Comparison of ENCODE assay signal across 8 cellular contexts in the genomic region with DNA sequence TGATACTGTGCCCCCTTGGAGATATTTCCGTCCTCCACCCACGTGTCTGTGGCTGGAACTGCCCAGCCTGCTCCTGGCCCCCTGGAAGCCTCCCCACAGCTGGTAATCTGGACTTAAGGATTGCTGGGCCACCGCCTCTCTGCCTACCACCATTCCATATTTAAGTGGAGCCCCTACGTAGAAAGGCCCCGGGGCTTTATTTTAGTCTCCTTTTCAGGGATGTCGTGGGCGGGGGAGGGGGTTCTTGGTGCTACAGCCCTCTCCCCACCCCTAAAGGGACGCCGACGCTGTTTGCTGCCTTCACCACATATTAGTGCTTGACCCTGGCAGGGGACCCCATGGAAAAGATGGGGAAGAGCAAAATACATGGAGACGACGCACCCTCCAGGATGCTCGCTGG. TPM values are rescaled to one million over a fixed set of nuclear protein-coding genes. Genes with fewer than 3 reads are reported as not detected.
DNase-seq lines count a peak whose midpoint lies in the region; ATAC-seq and TF ChIP-seq lines count a peak whose summit lies in the region.

No MANE protein-coding gene starts in this region.

- H3K27ac ChIP-seq in epithelial cell of prostate (peak overlapping the region; percentile 91), osteoblast (ENCODE audit: low read depth, low read length) (peak overlapping the region; percentile 99)

- TF ChIP-seq CTCF in osteoblast (IDR thresholded peaks at IDR 0.05; ENCODE audit: extremely low read depth, low read depth, low read length), result no peak

- H3K79me2 ChIP-seq in osteoblast (ENCODE audit: insufficient read depth, low read length), result peaks cover 20% of the 10 kb centered on the region

- H3K9me3 ChIP-seq in osteoblast (ENCODE audit: low read depth, low read length), result no peaks in the 10 kb centered on the region
- no peaks in the 10 kb centered on the region for H3K9me3 ChIP-seq in HAP-1

- H3K4me3 ChIP-seq in osteoblast (ENCODE audit: insufficient read depth, low read length) (peak overlapping the region; percentile 71), HAP-1 (no peak overlapping the region)

- H2AFZ ChIP-seq in osteoblast (ENCODE audit: low read length), result peak overlapping the region; percentile 31

- peak; percentile 13 for DNase-seq in AG08395 (ENCODE audit: low spot score)
- peak; percentile 62 for DNase-seq in RPMI7951 (ENCODE audit: low read depth)
- no peak for DNase-seq in epithelial cell of prostate (ENCODE audit: low read depth, low spot score)
- DNase-seq in osteoblast (ENCODE audit: insufficient read length, low spot score, missing footprints), result no peak
- no peak for DNase-seq in HAP-1 (ENCODE audit: low spot score in 2 of 2)
- DNase-seq in NCI-H146 (lab: John Stamatoyannopoulos, UW), result no peak
- DNase-seq in NCI-H1105 (lab: John Stamatoyannopoulos, UW), result no peak

- H3K27me3 ChIP-seq in osteoblast (ENCODE audit: insufficient read depth, low read length), result no peaks in the 10 kb centered on the region
- no peaks in the 10 kb centered on the region for H3K27me3 ChIP-seq in HAP-1 (ENCODE audit: low read depth)

- H4K20me1 ChIP-seq in osteoblast (ENCODE audit: insufficient read depth, low read length), result no peaks in the 10 kb centered on the region

- in situ Hi-C loops in HAP-1 (cut with MboI; ENCODE audit: low sequenced_read_pairs), result no loop called here

- no peak for ATAC-seq in GM18858 (IDR thresholded peaks at IDR 0.05; ENCODE audit: unreplicated experiment)

- peaks cover 16% of the 10 kb centered on the region for H3K4me1 ChIP-seq in osteoblast (ENCODE audit: insufficient read depth, low read length)
- peaks cover 12% of the 10 kb centered on the region for H3K4me1 ChIP-seq in HAP-1

- H3K36me3 ChIP-seq in osteoblast (ENCODE audit: insufficient read depth, low read length) (peaks cover 51% of the 10 kb centered on the region), HAP-1 (replicated peaks) (peaks cover 12% of the 10 kb centered on the region)

- peak overlapping the region; percentile 92 for H3K4me2 ChIP-seq in osteoblast (ENCODE audit: insufficient read depth, low read length)

RNA-seq across cellular contexts. Expression of gene NOP53, which starts 2.7 kb away (rescaled TPM):
- total RNA-seq in RPMI7951 (2014; rRNA removed; shearing (Covaris generic)), result 32.8 and 39.4 TPM in 2 replicates
- total RNA-seq in osteoblast, result 55.7 and 56.6 TPM in 2 replicates

RNA-seq across cellular contexts. Expression of gene EHD2, which starts 29.4 kb away (rescaled TPM):
- total RNA-seq in RPMI7951 (2014; rRNA removed; shearing (Covaris generic)), result 65.1 and 67.4 TPM in 2 replicates
- 136 and 144 TPM in 2 replicates for total RNA-seq in osteoblast

RNA-seq across cellular contexts. Expression of gene SELENOW, which starts 35.9 kb away (rescaled TPM):
- 689 and 818 TPM in 2 replicates for total RNA-seq in RPMI7951 (2014; rRNA removed; shearing (Covaris generic))
- 76.7 and 78.4 TPM in 2 replicates for total RNA-seq in osteoblast

Comparison
In these comparisons a context has a peak if more than half of its experiments do, and no peak if none do; other contexts are left out.
1. DNase-seq: peak in AG08395 (single experiment) and RPMI7951 (single experiment); none in epithelial cell of prostate (single experiment), osteoblast (single experiment), HAP-1 (0 of 2), NCI-H146 (single experiment) and NCI-H1105 (single experiment).